1 cellular context compared by ENCODE assay signal in the genomic region with DNA sequence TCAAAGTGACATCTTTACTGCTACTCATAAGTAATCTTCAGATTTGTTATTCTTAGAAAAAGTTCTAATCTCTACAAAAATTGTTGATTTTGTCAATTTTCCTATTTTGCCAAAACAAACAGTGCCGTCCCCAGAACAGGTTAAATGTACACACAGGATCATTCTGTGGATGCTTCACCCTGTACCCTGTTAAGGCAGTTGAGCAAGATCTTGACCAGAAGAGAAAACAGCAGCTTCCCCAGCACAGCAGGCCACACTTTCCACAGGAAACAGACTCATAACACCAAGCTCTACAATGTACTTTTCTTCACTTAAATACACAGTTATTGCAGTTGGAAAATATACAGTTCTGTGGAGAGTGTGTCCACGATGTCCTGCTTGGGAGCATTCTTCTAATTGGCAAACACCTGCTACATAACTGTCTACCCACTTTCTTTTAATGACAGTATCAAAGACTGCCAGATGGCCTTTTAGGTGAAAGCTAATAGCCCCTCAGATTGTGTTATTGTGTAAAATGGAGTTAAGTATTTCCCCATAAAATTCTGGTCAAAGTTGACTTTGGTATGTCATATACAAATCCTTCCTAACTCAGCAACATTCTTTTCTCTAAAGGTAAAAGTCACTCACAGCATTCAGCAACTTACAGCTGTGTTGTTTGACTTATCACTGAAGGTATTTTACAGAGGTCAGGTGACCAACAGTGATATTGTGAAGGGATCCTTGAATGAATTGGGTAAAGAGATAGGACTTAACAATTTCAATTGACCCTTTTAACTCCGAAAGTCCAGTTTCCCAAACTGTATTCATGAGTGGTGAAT.
TF ChIP-seq lines count a peak whose summit lies in the region.

No MANE protein-coding gene starts in this region.

TF ChIP-seq in HepG2, 621 proteins besides CTCF, POLR2A, EP300 and RAD21 (continued from another document and continues in another):
- TF ChIP-seq, protein P1, sequence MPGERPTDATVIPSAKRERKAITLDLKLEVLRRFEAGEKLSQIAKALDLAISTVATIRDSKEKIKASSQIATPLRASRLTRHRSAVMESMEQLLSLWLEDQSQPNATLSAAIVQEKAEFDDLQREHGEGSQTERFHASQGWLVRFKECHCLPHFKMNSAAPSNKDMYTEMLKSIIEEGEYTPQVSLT (CRISPR knock-in tag; IDR thresholded peaks at IDR 0.05; ENCODE audit: borderline replicate concordance, low read depth), result 0 out of 2 replicates have a peak, but pooled peaks have one; percentile 47
- TF ChIP-seq ATRX (CRISPR knock-in tag; IDR thresholded peaks at IDR 0.05; ENCODE audit: borderline replicate concordance) (no peak), POGZ (CRISPR knock-in tag; IDR thresholded peaks at IDR 0.05) (peak; percentile 92), ZBTB8A (CRISPR knock-in tag; IDR thresholded peaks at IDR 0.05; ENCODE audit: borderline replicate concordance, low read depth) (no peak), ZNF589 (CRISPR knock-in tag; conservative IDR thresholded peaks at IDR 0.05) (no peak), ESRRA (CRISPR knock-in tag; IDR thresholded peaks at IDR 0.05; ENCODE audit: low read depth) (no peak; the same call in 1 of the 2 replicates), ZNF264 (CRISPR knock-in tag; IDR thresholded peaks at IDR 0.05) (peak; percentile 77), SMARCE1 (IDR thresholded peaks at IDR 0.05; ENCODE audit: borderline replicate concordance) (no peak), ZNF557 (CRISPR knock-in tag; IDR thresholded peaks at IDR 0.05) (peak; percentile 95), DPF2 (CRISPR knock-in tag; IDR thresholded peaks at IDR 0.05; ENCODE audit: borderline replicate concordance, low read depth) (peak; percentile 97), ZNF674 (CRISPR knock-in tag; IDR thresholded peaks at IDR 0.05; ENCODE audit: low read depth) (0 out of 2 replicates have a peak, but pooled peaks have one; percentile 61), MYC (CRISPR knock-in tag; IDR thresholded peaks at IDR 0.05; ENCODE audit: borderline replicate concordance) (no peak), FOXA1 (IDR thresholded peaks at IDR 0.05) (peak; percentile 76), FOXA1 (CRISPR knock-in tag; IDR thresholded peaks at IDR 0.05) (peak; percentile 95), ZNF335 (CRISPR knock-in tag; IDR thresholded peaks at IDR 0.05) (peak; percentile 80), TARDBP (CRISPR knock-in tag; IDR thresholded peaks at IDR 0.05) (peak; percentile 91), ARNT2 (CRISPR knock-in tag; IDR thresholded peaks at IDR 0.05; ENCODE audit: low read depth) (peak; percentile 75), ZNF44 (CRISPR knock-in tag; IDR thresholded peaks at IDR 0.05) (peak; percentile 84; the same call in 1 of the 2 replicates), ZNF501 (CRISPR knock-in tag; IDR thresholded peaks at IDR 0.05) (peak; percentile 40; the same call in 1 of the 2 replicates), ZNF333 (CRISPR knock-in tag; IDR thresholded peaks at IDR 0.05; ENCODE audit: borderline replicate concordance) (no peak), HDAC1 (CRISPR knock-in tag; IDR thresholded peaks at IDR 0.05) (peak; percentile 97), ZNF607 (CRISPR knock-in tag; IDR thresholded peaks at IDR 0.05; ENCODE audit: borderline replicate concordance) (0 out of 2 replicates have a peak, but pooled peaks have one; percentile 75), MLLT10 (CRISPR knock-in tag; IDR thresholded peaks at IDR 0.05) (no peak), ZNF670 (CRISPR knock-in tag; IDR thresholded peaks at IDR 0.05; ENCODE audit: borderline replicate concordance) (peak; percentile 46; the same call in 1 of the 2 replicates), GABPB1 (CRISPR knock-in tag; IDR thresholded peaks at IDR 0.05) (peak; percentile 57; the same call in 1 of the 2 replicates), MIXL1 (CRISPR knock-in tag; IDR thresholded peaks at IDR 0.05) (peak; percentile 99), ZMAT3 (CRISPR knock-in tag; conservative IDR thresholded peaks at IDR 0.05) (peak; percentile 78; the same call in 1 of the 2 replicates), MXI1 (IDR thresholded peaks at IDR 0.05; ENCODE audit: borderline replicate concordance, low read depth, low read length) (peak; percentile 51; the same call in 1 of the 3 replicates), MXD4 (CRISPR knock-in tag; IDR thresholded peaks at IDR 0.05) (peak; percentile 77; the same call in 1 of the 2 replicates), TEAD3 (CRISPR knock-in tag; optimal IDR thresholded peaks at IDR 0.05; ENCODE audit: borderline replicate concordance) (peak; percentile 87), HHEX (CRISPR knock-in tag; IDR thresholded peaks at IDR 0.05) (peak; percentile 92), PAWR (CRISPR knock-in tag; IDR thresholded peaks at IDR 0.05; ENCODE audit: borderline replicate concordance) (no peak), TGIF2 (CRISPR knock-in tag; IDR thresholded peaks at IDR 0.05) (peak; percentile 85), ZNF33A (CRISPR knock-in tag; IDR thresholded peaks at IDR 0.05; ENCODE audit: borderline replicate concordance) (peak; percentile 69; the same call in 1 of the 2 replicates), ZNF556 (CRISPR knock-in tag; IDR thresholded peaks at IDR 0.05; ENCODE audit: borderline replicate concordance) (peak; percentile 75; the same call in 1 of the 2 replicates), ZNF136 (CRISPR knock-in tag; IDR thresholded peaks at IDR 0.05; ENCODE audit: low read depth) (peak; percentile 91), ZNF878 (CRISPR knock-in tag; IDR thresholded peaks at IDR 0.05) (peak; percentile 92), ARID2 (CRISPR knock-in tag; IDR thresholded peaks at IDR 0.05; ENCODE audit: borderline replicate concordance) (peak; percentile 96; the same call in 1 of the 2 replicates), ZNF746 (CRISPR knock-in tag; IDR thresholded peaks at IDR 0.05) (no peak), KAT7 (CRISPR knock-in tag; IDR thresholded peaks at IDR 0.05; ENCODE audit: borderline replicate concordance) (no peak), ZNF383 (CRISPR knock-in tag; IDR thresholded peaks at IDR 0.05; ENCODE audit: borderline replicate concordance) (0 out of 2 replicates have a peak, but pooled peaks have one; percentile 63)
- TF ChIP-seq, protein P2, sequence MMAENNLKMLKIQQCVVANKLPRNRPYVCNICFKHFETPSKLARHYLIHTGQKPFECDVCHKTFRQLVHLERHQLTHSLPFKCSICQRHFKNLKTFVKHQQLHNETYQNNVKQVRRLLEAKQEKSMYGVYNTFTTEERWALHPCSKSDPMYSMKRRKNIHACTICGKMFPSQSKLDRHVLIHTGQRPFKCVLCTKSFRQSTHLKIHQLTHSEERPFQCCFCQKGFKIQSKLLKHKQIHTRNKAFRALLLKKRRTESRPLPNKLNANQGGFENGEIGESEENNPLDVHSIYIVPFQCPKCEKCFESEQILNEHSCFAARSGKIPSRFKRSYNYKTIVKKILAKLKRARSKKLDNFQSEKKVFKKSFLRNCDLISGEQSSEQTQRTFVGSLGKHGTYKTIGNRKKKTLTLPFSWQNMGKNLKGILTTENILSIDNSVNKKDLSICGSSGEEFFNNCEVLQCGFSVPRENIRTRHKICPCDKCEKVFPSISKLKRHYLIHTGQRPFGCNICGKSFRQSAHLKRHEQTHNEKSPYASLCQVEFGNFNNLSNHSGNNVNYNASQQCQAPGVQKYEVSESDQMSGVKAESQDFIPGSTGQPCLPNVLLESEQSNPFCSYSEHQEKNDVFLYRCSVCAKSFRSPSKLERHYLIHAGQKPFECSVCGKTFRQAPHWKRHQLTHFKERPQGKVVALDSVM (CRISPR knock-in tag; IDR thresholded peaks at IDR 0.05), result peak; percentile 47; the same call in 1 of the 2 replicates
- TF ChIP-seq, protein P3, sequence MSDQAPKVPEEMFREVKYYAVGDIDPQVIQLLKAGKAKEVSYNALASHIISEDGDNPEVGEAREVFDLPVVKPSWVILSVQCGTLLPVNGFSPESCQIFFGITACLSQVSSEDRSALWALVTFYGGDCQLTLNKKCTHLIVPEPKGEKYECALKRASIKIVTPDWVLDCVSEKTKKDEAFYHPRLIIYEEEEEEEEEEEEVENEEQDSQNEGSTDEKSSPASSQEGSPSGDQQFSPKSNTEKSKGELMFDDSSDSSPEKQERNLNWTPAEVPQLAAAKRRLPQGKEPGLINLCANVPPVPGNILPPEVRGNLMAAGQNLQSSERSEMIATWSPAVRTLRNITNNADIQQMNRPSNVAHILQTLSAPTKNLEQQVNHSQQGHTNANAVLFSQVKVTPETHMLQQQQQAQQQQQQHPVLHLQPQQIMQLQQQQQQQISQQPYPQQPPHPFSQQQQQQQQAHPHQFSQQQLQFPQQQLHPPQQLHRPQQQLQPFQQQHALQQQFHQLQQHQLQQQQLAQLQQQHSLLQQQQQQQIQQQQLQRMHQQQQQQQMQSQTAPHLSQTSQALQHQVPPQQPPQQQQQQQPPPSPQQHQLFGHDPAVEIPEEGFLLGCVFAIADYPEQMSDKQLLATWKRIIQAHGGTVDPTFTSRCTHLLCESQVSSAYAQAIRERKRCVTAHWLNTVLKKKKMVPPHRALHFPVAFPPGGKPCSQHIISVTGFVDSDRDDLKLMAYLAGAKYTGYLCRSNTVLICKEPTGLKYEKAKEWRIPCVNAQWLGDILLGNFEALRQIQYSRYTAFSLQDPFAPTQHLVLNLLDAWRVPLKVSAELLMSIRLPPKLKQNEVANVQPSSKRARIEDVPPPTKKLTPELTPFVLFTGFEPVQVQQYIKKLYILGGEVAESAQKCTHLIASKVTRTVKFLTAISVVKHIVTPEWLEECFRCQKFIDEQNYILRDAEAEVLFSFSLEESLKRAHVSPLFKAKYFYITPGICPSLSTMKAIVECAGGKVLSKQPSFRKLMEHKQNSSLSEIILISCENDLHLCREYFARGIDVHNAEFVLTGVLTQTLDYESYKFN (CRISPR knock-in tag; conservative IDR thresholded peaks at IDR 0.05), result peak; percentile 99
- TF ChIP-seq, protein P4, sequence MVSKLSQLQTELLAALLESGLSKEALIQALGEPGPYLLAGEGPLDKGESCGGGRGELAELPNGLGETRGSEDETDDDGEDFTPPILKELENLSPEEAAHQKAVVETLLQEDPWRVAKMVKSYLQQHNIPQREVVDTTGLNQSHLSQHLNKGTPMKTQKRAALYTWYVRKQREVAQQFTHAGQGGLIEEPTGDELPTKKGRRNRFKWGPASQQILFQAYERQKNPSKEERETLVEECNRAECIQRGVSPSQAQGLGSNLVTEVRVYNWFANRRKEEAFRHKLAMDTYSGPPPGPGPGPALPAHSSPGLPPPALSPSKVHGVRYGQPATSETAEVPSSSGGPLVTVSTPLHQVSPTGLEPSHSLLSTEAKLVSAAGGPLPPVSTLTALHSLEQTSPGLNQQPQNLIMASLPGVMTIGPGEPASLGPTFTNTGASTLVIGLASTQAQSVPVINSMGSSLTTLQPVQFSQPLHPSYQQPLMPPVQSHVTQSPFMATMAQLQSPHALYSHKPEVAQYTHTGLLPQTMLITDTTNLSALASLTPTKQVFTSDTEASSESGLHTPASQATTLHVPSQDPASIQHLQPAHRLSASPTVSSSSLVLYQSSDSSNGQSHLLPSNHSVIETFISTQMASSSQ (IDR thresholded peaks at IDR 0.05; ENCODE audit: low read depth), result peak; percentile 83
- TF ChIP-seq, protein P4 (CRISPR knock-in tag; IDR thresholded peaks at IDR 0.05; ENCODE audit: borderline replicate concordance), result peak; percentile 70; the same call in 1 of the 2 replicates
- TF ChIP-seq, protein P5, sequence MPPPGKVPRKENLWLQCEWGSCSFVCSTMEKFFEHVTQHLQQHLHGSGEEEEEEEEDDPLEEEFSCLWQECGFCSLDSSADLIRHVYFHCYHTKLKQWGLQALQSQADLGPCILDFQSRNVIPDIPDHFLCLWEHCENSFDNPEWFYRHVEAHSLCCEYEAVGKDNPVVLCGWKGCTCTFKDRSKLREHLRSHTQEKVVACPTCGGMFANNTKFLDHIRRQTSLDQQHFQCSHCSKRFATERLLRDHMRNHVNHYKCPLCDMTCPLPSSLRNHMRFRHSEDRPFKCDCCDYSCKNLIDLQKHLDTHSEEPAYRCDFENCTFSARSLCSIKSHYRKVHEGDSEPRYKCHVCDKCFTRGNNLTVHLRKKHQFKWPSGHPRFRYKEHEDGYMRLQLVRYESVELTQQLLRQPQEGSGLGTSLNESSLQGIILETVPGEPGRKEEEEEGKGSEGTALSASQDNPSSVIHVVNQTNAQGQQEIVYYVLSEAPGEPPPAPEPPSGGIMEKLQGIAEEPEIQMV (CRISPR knock-in tag; IDR thresholded peaks at IDR 0.05; ENCODE audit: low read depth), result 0 out of 2 replicates have a peak, but pooled peaks have one; percentile 22
- TF ChIP-seq, protein P6, sequence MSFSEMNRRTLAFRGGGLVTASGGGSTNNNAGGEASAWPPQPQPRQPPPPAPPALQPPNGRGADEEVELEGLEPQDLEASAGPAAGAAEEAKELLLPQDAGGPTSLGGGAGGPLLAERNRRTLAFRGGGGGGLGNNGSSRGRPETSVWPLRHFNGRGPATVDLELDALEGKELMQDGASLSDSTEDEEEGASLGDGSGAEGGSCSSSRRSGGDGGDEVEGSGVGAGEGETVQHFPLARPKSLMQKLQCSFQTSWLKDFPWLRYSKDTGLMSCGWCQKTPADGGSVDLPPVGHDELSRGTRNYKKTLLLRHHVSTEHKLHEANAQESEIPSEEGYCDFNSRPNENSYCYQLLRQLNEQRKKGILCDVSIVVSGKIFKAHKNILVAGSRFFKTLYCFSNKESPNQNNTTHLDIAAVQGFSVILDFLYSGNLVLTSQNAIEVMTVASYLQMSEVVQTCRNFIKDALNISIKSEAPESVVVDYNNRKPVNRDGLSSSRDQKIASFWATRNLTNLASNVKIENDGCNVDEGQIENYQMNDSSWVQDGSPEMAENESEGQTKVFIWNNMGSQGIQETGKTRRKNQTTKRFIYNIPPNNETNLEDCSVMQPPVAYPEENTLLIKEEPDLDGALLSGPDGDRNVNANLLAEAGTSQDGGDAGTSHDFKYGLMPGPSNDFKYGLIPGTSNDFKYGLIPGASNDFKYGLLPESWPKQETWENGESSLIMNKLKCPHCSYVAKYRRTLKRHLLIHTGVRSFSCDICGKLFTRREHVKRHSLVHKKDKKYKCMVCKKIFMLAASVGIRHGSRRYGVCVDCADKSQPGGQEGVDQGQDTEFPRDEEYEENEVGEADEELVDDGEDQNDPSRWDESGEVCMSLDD (CRISPR knock-in tag; IDR thresholded peaks at IDR 0.05; ENCODE audit: borderline replicate concordance), result peak; percentile 31; the same call in 1 of the 2 replicates
- TF ChIP-seq, protein P7, sequence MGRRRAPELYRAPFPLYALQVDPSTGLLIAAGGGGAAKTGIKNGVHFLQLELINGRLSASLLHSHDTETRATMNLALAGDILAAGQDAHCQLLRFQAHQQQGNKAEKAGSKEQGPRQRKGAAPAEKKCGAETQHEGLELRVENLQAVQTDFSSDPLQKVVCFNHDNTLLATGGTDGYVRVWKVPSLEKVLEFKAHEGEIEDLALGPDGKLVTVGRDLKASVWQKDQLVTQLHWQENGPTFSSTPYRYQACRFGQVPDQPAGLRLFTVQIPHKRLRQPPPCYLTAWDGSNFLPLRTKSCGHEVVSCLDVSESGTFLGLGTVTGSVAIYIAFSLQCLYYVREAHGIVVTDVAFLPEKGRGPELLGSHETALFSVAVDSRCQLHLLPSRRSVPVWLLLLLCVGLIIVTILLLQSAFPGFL (CRISPR knock-in tag; IDR thresholded peaks at IDR 0.05), result no peak
